ENCODE assay signal across 1 cellular context in the genomic region with DNA sequence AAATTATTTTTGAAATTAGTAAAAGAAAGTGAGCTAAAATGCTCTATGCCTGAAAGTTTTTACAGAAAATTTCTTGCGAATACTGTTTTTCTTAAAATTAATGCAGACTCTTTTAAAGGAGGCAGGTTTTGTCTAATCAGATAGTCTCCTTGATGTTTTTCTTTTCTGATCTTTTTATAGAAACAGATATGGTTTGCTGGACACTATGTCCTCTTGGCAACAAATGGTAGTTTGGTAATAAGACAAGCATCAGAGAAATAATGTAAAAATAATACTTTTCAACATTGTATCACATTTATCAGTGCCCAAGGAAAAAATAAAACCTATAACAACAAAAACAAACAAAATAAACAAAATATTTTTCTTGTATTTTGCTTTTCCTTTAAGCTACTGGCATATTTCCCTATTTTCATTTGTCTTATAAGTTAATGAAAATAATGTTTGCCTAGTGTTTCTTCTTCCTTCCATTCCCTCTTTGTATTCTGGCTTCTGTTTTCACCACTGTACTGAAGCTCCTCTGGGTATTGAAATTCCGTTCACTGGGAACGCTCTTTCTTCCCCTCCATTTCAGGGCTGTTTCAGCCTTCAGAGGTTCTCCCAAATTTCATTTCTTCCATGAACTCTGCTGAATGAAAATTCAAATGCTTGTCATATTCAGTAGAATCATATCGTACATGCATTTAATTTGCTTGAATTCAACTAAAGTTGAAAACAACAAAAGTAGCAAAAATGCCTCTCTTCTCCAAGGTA.
TF ChIP-seq lines count a peak whose summit lies in the region.

No MANE protein-coding gene starts in this region.

TF ChIP-seq in WTC11, 78 proteins besides CTCF, POLR2A, EP300 and RAD21 (continued from another document):
- TF ChIP-seq ARID4B (CRISPR knock-in tag; IDR thresholded peaks at IDR 0.05; ENCODE audit: borderline replicate concordance): no peak
- TF ChIP-seq, protein P1, sequence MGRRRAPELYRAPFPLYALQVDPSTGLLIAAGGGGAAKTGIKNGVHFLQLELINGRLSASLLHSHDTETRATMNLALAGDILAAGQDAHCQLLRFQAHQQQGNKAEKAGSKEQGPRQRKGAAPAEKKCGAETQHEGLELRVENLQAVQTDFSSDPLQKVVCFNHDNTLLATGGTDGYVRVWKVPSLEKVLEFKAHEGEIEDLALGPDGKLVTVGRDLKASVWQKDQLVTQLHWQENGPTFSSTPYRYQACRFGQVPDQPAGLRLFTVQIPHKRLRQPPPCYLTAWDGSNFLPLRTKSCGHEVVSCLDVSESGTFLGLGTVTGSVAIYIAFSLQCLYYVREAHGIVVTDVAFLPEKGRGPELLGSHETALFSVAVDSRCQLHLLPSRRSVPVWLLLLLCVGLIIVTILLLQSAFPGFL (CRISPR knock-in tag; IDR thresholded peaks at IDR 0.05; ENCODE audit: borderline replicate concordance): no peak
- no peak for TF ChIP-seq TEAD1 (CRISPR knock-in tag; IDR thresholded peaks at IDR 0.05)
- no peak for TF ChIP-seq KAT7 (CRISPR knock-in tag; IDR thresholded peaks at IDR 0.05; ENCODE audit: borderline replicate concordance)
- TF ChIP-seq, protein P2, sequence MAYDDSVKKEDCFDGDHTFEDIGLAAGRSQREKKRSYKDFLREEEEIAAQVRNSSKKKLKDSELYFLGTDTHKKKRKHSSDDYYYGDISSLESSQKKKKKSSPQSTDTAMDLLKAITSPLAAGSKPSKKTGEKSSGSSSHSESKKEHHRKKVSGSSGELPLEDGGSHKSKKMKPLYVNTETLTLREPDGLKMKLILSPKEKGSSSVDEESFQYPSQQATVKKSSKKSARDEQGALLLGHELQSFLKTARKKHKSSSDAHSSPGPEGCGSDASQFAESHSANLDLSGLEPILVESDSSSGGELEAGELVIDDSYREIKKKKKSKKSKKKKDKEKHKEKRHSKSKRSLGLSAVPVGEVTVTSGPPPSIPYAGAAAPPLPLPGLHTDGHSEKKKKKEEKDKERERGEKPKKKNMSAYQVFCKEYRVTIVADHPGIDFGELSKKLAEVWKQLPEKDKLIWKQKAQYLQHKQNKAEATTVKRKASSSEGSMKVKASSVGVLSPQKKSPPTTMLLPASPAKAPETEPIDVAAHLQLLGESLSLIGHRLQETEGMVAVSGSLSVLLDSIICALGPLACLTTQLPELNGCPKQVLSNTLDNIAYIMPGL (CRISPR knock-in tag; IDR thresholded peaks at IDR 0.05): no peak
- no peak for TF ChIP-seq MAX (CRISPR knock-in tag; IDR thresholded peaks at IDR 0.05)
- no peak for TF ChIP-seq NR2C2 (CRISPR knock-in tag; IDR thresholded peaks at IDR 0.05)
- TF ChIP-seq ZNF138 (CRISPR knock-in tag; conservative IDR thresholded peaks at IDR 0.05): no peak
- TF ChIP-seq JUN (CRISPR knock-in tag; IDR thresholded peaks at IDR 0.05): no peak
- TF ChIP-seq, protein P3, sequence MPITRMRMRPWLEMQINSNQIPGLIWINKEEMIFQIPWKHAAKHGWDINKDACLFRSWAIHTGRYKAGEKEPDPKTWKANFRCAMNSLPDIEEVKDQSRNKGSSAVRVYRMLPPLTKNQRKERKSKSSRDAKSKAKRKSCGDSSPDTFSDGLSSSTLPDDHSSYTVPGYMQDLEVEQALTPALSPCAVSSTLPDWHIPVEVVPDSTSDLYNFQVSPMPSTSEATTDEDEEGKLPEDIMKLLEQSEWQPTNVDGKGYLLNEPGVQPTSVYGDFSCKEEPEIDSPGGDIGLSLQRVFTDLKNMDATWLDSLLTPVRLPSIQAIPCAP (CRISPR knock-in tag; IDR thresholded peaks at IDR 0.05): no peak
- no peak for TF ChIP-seq USF2 (CRISPR knock-in tag; IDR thresholded peaks at IDR 0.05)
- TF ChIP-seq NFE2L1 (CRISPR knock-in tag; IDR thresholded peaks at IDR 0.05): no peak
- TF ChIP-seq, protein P4, sequence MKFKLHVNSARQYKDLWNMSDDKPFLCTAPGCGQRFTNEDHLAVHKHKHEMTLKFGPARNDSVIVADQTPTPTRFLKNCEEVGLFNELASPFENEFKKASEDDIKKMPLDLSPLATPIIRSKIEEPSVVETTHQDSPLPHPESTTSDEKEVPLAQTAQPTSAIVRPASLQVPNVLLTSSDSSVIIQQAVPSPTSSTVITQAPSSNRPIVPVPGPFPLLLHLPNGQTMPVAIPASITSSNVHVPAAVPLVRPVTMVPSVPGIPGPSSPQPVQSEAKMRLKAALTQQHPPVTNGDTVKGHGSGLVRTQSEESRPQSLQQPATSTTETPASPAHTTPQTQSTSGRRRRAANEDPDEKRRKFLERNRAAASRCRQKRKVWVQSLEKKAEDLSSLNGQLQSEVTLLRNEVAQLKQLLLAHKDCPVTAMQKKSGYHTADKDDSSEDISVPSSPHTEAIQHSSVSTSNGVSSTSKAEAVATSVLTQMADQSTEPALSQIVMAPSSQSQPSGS (CRISPR knock-in tag; IDR thresholded peaks at IDR 0.05; ENCODE audit: borderline replicate concordance, low read depth): no peak
- no peak for TF ChIP-seq ESRRA (CRISPR knock-in tag; IDR thresholded peaks at IDR 0.05; ENCODE audit: borderline replicate concordance)
- TF ChIP-seq, protein P5, sequence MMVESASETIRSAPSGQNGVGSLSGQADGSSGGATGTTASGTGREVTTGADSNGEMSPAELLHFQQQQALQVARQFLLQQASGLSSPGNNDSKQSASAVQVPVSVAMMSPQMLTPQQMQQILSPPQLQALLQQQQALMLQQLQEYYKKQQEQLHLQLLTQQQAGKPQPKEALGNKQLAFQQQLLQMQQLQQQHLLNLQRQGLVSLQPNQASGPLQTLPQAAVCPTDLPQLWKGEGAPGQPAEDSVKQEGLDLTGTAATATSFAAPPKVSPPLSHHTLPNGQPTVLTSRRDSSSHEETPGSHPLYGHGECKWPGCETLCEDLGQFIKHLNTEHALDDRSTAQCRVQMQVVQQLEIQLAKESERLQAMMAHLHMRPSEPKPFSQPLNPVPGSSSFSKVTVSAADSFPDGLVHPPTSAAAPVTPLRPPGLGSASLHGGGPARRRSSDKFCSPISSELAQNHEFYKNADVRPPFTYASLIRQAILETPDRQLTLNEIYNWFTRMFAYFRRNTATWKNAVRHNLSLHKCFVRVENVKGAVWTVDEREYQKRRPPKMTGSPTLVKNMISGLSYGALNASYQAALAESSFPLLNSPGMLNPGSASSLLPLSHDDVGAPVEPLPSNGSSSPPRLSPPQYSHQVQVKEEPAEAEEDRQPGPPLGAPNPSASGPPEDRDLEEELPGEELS (CRISPR knock-in tag; IDR thresholded peaks at IDR 0.05): no peak
- TF ChIP-seq RORB (CRISPR knock-in tag; IDR thresholded peaks at IDR 0.05): no peak
- TF ChIP-seq, protein P6, sequence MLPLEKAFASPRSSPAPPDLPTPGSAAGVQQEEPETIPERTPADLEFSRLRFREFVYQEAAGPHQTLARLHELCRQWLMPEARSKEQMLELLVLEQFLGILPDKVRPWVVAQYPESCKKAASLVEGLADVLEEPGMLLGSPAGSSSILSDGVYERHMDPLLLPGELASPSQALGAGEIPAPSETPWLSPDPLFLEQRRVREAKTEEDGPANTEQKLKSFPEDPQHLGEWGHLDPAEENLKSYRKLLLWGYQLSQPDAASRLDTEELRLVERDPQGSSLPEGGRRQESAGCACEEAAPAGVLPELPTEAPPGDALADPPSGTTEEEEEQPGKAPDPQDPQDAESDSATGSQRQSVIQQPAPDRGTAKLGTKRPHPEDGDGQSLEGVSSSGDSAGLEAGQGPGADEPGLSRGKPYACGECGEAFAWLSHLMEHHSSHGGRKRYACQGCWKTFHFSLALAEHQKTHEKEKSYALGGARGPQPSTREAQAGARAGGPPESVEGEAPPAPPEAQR (CRISPR knock-in tag; IDR thresholded peaks at IDR 0.05): no peak
- TF ChIP-seq, protein P7, sequence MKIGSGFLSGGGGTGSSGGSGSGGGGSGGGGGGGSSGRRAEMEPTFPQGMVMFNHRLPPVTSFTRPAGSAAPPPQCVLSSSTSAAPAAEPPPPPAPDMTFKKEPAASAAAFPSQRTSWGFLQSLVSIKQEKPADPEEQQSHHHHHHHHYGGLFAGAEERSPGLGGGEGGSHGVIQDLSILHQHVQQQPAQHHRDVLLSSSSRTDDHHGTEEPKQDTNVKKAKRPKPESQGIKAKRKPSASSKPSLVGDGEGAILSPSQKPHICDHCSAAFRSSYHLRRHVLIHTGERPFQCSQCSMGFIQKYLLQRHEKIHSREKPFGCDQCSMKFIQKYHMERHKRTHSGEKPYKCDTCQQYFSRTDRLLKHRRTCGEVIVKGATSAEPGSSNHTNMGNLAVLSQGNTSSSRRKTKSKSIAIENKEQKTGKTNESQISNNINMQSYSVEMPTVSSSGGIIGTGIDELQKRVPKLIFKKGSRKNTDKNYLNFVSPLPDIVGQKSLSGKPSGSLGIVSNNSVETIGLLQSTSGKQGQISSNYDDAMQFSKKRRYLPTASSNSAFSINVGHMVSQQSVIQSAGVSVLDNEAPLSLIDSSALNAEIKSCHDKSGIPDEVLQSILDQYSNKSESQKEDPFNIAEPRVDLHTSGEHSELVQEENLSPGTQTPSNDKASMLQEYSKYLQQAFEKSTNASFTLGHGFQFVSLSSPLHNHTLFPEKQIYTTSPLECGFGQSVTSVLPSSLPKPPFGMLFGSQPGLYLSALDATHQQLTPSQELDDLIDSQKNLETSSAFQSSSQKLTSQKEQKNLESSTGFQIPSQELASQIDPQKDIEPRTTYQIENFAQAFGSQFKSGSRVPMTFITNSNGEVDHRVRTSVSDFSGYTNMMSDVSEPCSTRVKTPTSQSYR (CRISPR knock-in tag; IDR thresholded peaks at IDR 0.05): no peak
TF ChIP-seq in WTC11: peak in this region for 0.
